ENCODE assay signal across 8 cellular contexts in genomic region chr17:75270966-75271232, GRCh38. TPM values are rescaled to one million over a fixed set of nuclear protein-coding genes. Genes with fewer than 3 reads are reported as not detected.
DNase-seq lines count a peak whose midpoint lies in the region; ATAC-seq and TF ChIP-seq lines count a peak whose summit lies in the region.

A gene with protein sequence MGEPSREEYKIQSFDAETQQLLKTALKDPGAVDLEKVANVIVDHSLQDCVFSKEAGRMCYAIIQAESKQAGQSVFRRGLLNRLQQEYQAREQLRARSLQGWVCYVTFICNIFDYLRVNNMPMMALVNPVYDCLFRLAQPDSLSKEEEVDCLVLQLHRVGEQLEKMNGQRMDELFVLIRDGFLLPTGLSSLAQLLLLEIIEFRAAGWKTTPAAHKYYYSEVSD (minus strand): TSS chr17:75271231. CDS start chr17:75270195, 1,036 bp downstream.

- TF ChIP-seq CTCF in fibroblast of mammary gland (conservative IDR thresholded peaks at IDR 0.05; ENCODE audit: control insufficient read depth, insufficient read depth, low read depth, low read length) (no peak), osteoblast (IDR thresholded peaks at IDR 0.05; ENCODE audit: extremely low read depth, low read depth, low read length) (no peak)

- H3K27me3 ChIP-seq in osteoblast (ENCODE audit: insufficient read depth, low read length): no peaks in the 10 kb centered on the region

- H3K4me3 Mint-ChIP-seq in T-cell: peak within 1 kb of the TSS; percentile 80 to 84 (median 81)

- peaks cover 50% of the 10 kb centered on the region for H3K4me1 ChIP-seq in osteoblast (ENCODE audit: insufficient read depth, low read length)

- H3K27ac Mint-ChIP-seq in T-cell: peak within 1 kb of the TSS; percentile 81 to 91

- H4K20me1 ChIP-seq in osteoblast (ENCODE audit: insufficient read depth, low read length): peaks cover 6% of the 10 kb centered on the region

- DNase-seq in NCI-H748 (lab: John Stamatoyannopoulos, UW; ENCODE audit: unreplicated experiment): peak; percentile 81
- no peak for DNase-seq in NCI-H748 treated with DMSO at 0.1 percent for 48 hours (lab: John Stamatoyannopoulos, UW)
- no peak for DNase-seq in T-cell
- peak; percentile 54 for DNase-seq in fibroblast of mammary gland (ENCODE audit: low read depth)
- DNase-seq in osteoblast (ENCODE audit: insufficient read length, low spot score, missing footprints): no peak
- DNase-seq in NCI-H2196 (lab: John Stamatoyannopoulos, UW; ENCODE audit: unreplicated experiment): no peak
- DNase-seq in NCI-H526 (lab: John Stamatoyannopoulos, UW): no peak
- no peak for DNase-seq in activated effector memory CD4-positive, alpha-beta T cell treated with Interleukin-2 at 50 U/mL for 16 hours

- H3K4me2 ChIP-seq in osteoblast (ENCODE audit: insufficient read depth, low read length): peak within 1 kb of the TSS; percentile 95

- H3K27me3 Mint-ChIP-seq in T-cell: no peaks in the 10 kb centered on the region

- POLR2A ChIA-PET in T-cell (lab: Charles Lee): interaction anchor here (0.8 to 2.1 kb wide), 4 partner anchors 9 to 45 kb away, joined by 4 to 23 read pairs (median 20); partner anchors contain the start of genes GGA3 (in 2 of the 2), MRPS7 (in 2 of the 2) and SLC25A19 (in 1 of the 2)

- H3K9me3 ChIP-seq in osteoblast (ENCODE audit: low read depth, low read length): no peaks in the 10 kb centered on the region

- peak within 1 kb of the TSS; percentile 80 for H3K27ac ChIP-seq in osteoblast (ENCODE audit: low read depth, low read length)

- H3K79me2 ChIP-seq in osteoblast (ENCODE audit: insufficient read depth, low read length): no peaks in the 10 kb centered on the region

- peaks cover 6% of the 10 kb centered on the region for H3K36me3 ChIP-seq in osteoblast (ENCODE audit: insufficient read depth, low read length)

- ATAC-seq in T-cell (replicated peaks in 1 of 4): peak in 2 of 4 experiments; percentile 21 to 38

- H3K4me3 ChIP-seq in fibroblast of mammary gland (ENCODE audit: control insufficient read depth, low read depth, low read length) (peak within 1 kb of the TSS; percentile 79), osteoblast (ENCODE audit: insufficient read depth, low read length) (peak within 1 kb of the TSS; percentile 90)

- H3K36me3 Mint-ChIP-seq in T-cell: peaks cover 6% of the 10 kb centered on the region

- CTCF ChIA-PET in T-cell (lab: Charles Lee): interaction anchor here (0.5 to 2.7 kb wide), 18 partner anchors 9 to 507 kb away, joined by 3 to 80 read pairs (median 4); partner anchors contain the start of genes GGA3 (in 1 of the 2), MRPS7 (in 1 of the 2), SLC25A19 (in 1 of the 2) and TMEM94 (in 1 of the 2)

- peak within 1 kb of the TSS; percentile 96 for H2AFZ ChIP-seq in osteoblast (ENCODE audit: low read length)

- no peaks in the 10 kb centered on the region for H3K9me3 Mint-ChIP-seq in T-cell

- peaks cover 24 to 40% (median 31%) of the 10 kb centered on the region in 3 donors for H3K4me1 Mint-ChIP-seq in T-cell

RNA-seq across cellular contexts. Expression of the gene that starts here (rescaled TPM):
- total RNA-seq in T-cell (10 to 100 TPM; 27.1 to 45.6 (median 39.2) TPM), osteoblast (8.7 and 9.4 TPM in 2 replicates)

Comparison
In these comparisons a context has a peak if more than half of its experiments do, and no peak if none do; other contexts are left out.
1. DNase-seq: peak in NCI-H748 (single experiment) and fibroblast of mammary gland (single experiment); none in NCI-H748 treated with DMSO at 0.1 percent for 48 hours (single experiment), T-cell (0 of 34), osteoblast (single experiment), NCI-H2196 (single experiment), NCI-H526 (0 of 2) and activated effector memory CD4-positive, alpha-beta T cell treated with Interleukin-2 at 50 U/mL for 16 hours (single experiment).